ENCODE assay signal across 9 cellular contexts in the genomic region with DNA sequence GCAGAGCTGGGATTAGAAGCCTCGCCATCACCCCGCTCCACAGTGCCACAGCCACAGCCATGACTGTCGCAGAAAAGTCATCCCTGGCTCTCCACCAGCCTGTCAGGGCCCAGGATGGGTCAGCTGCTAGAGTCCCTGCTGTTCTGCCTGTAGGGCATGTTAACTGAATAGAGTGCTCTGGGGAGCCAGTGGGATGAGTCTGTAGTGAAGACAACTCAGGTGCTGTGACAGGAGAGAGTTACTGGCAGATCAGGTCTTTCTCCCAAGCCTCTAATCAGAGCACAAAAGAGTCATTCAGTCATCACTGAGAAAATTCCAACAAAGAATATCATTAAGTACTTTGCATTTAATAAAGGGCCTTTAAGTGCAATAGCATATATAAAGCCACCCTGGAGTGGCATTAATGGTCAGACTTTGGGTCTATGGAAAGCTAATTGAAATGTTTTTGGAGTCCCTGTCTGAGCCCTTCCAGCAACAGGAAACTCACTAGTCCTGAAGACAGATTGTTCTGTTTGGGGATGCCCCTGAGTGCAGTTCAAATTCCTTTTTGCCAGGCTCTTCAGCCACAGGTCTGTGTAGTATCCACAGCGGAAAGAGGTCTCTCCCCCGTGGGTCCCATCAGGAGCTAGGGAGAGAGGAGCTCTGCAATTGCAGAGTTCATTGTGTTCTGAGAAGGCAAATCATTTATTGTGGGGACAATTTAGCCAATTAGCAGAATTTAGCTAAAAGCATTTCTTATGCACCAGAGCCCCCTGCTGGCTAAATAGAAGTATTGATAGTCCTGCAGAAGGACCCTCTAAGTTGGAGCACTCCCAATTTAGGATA. TPM values are rescaled to one million over a fixed set of nuclear protein-coding genes. Genes with fewer than 3 reads are reported as not detected.
DNase-seq lines count a peak whose midpoint lies in the region; ATAC-seq lines count a peak whose summit lies in the region.
"Had no signal": no experiment of that assay in that cellular context is flagged by ENCODE, and none has a peak within 500 bp of the region (broad histone marks: within the 10 kb centered on the region; RNA-seq: fewer than 3 reads in every experiment).

No MANE protein-coding gene starts in this region.

- no peaks in the 10 kb centered on the region for H3K36me3 ChIP-seq in H7 (replicated peaks; ENCODE audit: control insufficient read depth, insufficient read depth, low read length)

- intact Hi-C loops in activated T-helper 1 cell treated with anti-CD3 and anti-CD28 coated beads, Interleukin-12 subunit alpha, Interleukin-12 subunit beta, Interleukin-2, Interleukin-4 antibody, amounts not matched to agents 30 ng/mL and 10 ng/mL and 1 ng/mL, durations not matched to agents 14 hours and 24 hours and 36 hours (cut with micrococcal nuclease): loop anchor here (1.0 to 10.0 kb wide), 2 partner anchors 219 to 433 kb away; no protein-coding TSS in a partner anchor
- intact Hi-C loops in head of caudate nucleus (cut with DNase I): loop anchor here (2.0 kb wide), 1 partner anchor 431 kb away; no protein-coding TSS in a partner anchor
- intact Hi-C loops in sciatic nerve (cut with DNase I): loop anchor here (5.0 kb wide), 1 partner anchor 432 kb away; no protein-coding TSS in a partner anchor

- H3K4me3 ChIP-seq in H7 (ENCODE audit: insufficient read depth, low read depth, low read length): no peak overlapping the region

- H3K27me3 Mint-ChIP-seq in activated T-helper 1 cell treated with anti-CD3 and anti-CD28 coated beads, Interleukin-12 subunit alpha, Interleukin-12 subunit beta, Interleukin-2, Interleukin-4 antibody, amounts not matched to agents 30 ng/mL and 10 ng/mL and 1 ng/mL, durations not matched to agents 14 hours and 24 hours and 36 hours (ENCODE audit: insufficient read depth): peaks cover 3% of the 10 kb centered on the region

- H3K27me3 ChIP-seq in H7 (ENCODE audit: control insufficient read depth, insufficient read depth, low read length): no peaks in the 10 kb centered on the region

- no peaks in the 10 kb centered on the region for H3K36me3 Mint-ChIP-seq in activated T-helper 1 cell treated with anti-CD3 and anti-CD28 coated beads, Interleukin-12 subunit alpha, Interleukin-12 subunit beta, Interleukin-2, Interleukin-4 antibody, amounts not matched to agents 30 ng/mL and 10 ng/mL and 1 ng/mL, durations not matched to agents 14 hours and 24 hours and 36 hours (ENCODE audit: low read depth)

- peak; percentile 26 for ATAC-seq in sciatic nerve
- no peak for ATAC-seq in HG02840 (IDR thresholded peaks at IDR 0.05; ENCODE audit: low FRiP score, unreplicated experiment)

- H3K4me1 Mint-ChIP-seq in activated T-helper 1 cell treated with anti-CD3 and anti-CD28 coated beads, Interleukin-12 subunit alpha, Interleukin-12 subunit beta, Interleukin-2, Interleukin-4 antibody, amounts not matched to agents 30 ng/mL and 10 ng/mL and 1 ng/mL, durations not matched to agents 14 hours and 24 hours and 36 hours (ENCODE audit: low read depth): no peaks in the 10 kb centered on the region

- no peak overlapping the region for H3K27ac Mint-ChIP-seq in activated T-helper 1 cell treated with anti-CD3 and anti-CD28 coated beads, Interleukin-12 subunit alpha, Interleukin-12 subunit beta, Interleukin-2, Interleukin-4 antibody, amounts not matched to agents 30 ng/mL and 10 ng/mL and 1 ng/mL, durations not matched to agents 14 hours and 24 hours and 36 hours
- H3K27ac Mint-ChIP-seq: T-helper 1 cell treated with Interleukin-12 subunit alpha and Interleukin-12 subunit beta and Interleukin-4 antibody, amounts not matched to agents 30 μg/mL and 1 μg/mL, for 36 hours had no signal

- H3K4me3 Mint-ChIP-seq in activated T-helper 1 cell treated with anti-CD3 and anti-CD28 coated beads, Interleukin-12 subunit alpha, Interleukin-12 subunit beta, Interleukin-2, Interleukin-4 antibody, amounts not matched to agents 30 ng/mL and 10 ng/mL and 1 ng/mL, durations not matched to agents 14 hours and 24 hours and 36 hours: no peak overlapping the region
- H3K4me3 Mint-ChIP-seq: T-helper 1 cell treated with Interleukin-12 subunit alpha and Interleukin-12 subunit beta and Interleukin-4 antibody, amounts not matched to agents 30 μg/mL and 1 μg/mL, for 36 hours had no signal

- DNase-seq in COLO829 (ENCODE audit: low spot score) (peak; percentile 72), H7 (peak; percentile 41), NCI-H446 (lab: John Stamatoyannopoulos, UW) (peak; percentile 28 to 73), head of caudate nucleus (peak in 30 of 42 donors; percentile 11 to 85 (median 50)), sciatic nerve (ENCODE audit: low spot score) (no peak), NCI-H226 (no peak)
- peak; percentile 3 for DNase-seq in activated T-helper 1 cell treated with anti-CD3 and anti-CD28 coated beads, Interleukin-12 subunit alpha, Interleukin-12 subunit beta, Interleukin-2, Interleukin-4 antibody, amounts not matched to agents 30 ng/mL and 10 ng/mL and 1 ng/mL, durations not matched to agents 14 hours and 24 hours and 36 hours (ENCODE audit: low spot score)

- peaks cover 9% of the 10 kb centered on the region for H3K9me3 Mint-ChIP-seq in activated T-helper 1 cell treated with anti-CD3 and anti-CD28 coated beads, Interleukin-12 subunit alpha, Interleukin-12 subunit beta, Interleukin-2, Interleukin-4 antibody, amounts not matched to agents 30 ng/mL and 10 ng/mL and 1 ng/mL, durations not matched to agents 14 hours and 24 hours and 36 hours

RNA-seq across cellular contexts. Expression of a gene that starts 45.2 kb away (rescaled TPM):
- 12.1 and 12.5 TPM in 2 replicates for total RNA-seq in H7 (2014; rRNA removed; shearing (Covaris generic))
- 0.20 and 0.21 TPM in 2 replicates for total RNA-seq in activated T-helper 1 cell treated with anti-CD3 and anti-CD28 coated beads, Interleukin-12 subunit alpha, Interleukin-12 subunit beta, Interleukin-2, Interleukin-4 antibody, amounts not matched to agents 30 ng/mL and 10 ng/mL and 1 ng/mL, durations not matched to agents 14 hours and 24 hours and 36 hours
- 18.7 TPM for total RNA-seq in sciatic nerve

Comparison
In these comparisons a context has a peak if more than half of its experiments do, and no peak if none do; other contexts are left out.
1. DNase-seq: peak in COLO829 (single experiment), H7 (single experiment), NCI-H446 (2 of 2), activated T-helper 1 cell treated with anti-CD3 and anti-CD28 coated beads, Interleukin-12 subunit alpha, Interleukin-12 subunit beta, Interleukin-2, Interleukin-4 antibody, amounts not matched to agents 30 ng/mL and 10 ng/mL and 1 ng/mL, durations not matched to agents 14 hours and 24 hours and 36 hours (single experiment) and head of caudate nucleus (30 of 42); none in sciatic nerve (single experiment) and NCI-H226 (single experiment).
2. RNA of a gene that starts 45.2 kb away (total RNA-seq): 18.7 TPM in sciatic nerve (single experiment) and 12.1 to 12.5 TPM in H7; 0.20 to 0.21 TPM in activated T-helper 1 cell treated with anti-CD3 and anti-CD28 coated beads, Interleukin-12 subunit alpha, Interleukin-12 subunit beta, Interleukin-2, Interleukin-4 antibody, amounts not matched to agents 30 ng/mL and 10 ng/mL and 1 ng/mL, durations not matched to agents 14 hours and 24 hours and 36 hours; every median in the first group is over 10 times any median in the second.